1 cellular context compared by ENCODE assay signal in genomic region chr3:195817578-195818135, GRCh38.
TF ChIP-seq lines count a peak whose summit lies in the region.

No MANE protein-coding gene starts in this region.

TF ChIP-seq in GM23338, 12 proteins besides CTCF, POLR2A, EP300 and RAD21 (continued from another document):
- no peak for TF ChIP-seq REST (IDR thresholded peaks at IDR 0.05; ENCODE audit: unreplicated experiment)
- TF ChIP-seq, protein P1, sequence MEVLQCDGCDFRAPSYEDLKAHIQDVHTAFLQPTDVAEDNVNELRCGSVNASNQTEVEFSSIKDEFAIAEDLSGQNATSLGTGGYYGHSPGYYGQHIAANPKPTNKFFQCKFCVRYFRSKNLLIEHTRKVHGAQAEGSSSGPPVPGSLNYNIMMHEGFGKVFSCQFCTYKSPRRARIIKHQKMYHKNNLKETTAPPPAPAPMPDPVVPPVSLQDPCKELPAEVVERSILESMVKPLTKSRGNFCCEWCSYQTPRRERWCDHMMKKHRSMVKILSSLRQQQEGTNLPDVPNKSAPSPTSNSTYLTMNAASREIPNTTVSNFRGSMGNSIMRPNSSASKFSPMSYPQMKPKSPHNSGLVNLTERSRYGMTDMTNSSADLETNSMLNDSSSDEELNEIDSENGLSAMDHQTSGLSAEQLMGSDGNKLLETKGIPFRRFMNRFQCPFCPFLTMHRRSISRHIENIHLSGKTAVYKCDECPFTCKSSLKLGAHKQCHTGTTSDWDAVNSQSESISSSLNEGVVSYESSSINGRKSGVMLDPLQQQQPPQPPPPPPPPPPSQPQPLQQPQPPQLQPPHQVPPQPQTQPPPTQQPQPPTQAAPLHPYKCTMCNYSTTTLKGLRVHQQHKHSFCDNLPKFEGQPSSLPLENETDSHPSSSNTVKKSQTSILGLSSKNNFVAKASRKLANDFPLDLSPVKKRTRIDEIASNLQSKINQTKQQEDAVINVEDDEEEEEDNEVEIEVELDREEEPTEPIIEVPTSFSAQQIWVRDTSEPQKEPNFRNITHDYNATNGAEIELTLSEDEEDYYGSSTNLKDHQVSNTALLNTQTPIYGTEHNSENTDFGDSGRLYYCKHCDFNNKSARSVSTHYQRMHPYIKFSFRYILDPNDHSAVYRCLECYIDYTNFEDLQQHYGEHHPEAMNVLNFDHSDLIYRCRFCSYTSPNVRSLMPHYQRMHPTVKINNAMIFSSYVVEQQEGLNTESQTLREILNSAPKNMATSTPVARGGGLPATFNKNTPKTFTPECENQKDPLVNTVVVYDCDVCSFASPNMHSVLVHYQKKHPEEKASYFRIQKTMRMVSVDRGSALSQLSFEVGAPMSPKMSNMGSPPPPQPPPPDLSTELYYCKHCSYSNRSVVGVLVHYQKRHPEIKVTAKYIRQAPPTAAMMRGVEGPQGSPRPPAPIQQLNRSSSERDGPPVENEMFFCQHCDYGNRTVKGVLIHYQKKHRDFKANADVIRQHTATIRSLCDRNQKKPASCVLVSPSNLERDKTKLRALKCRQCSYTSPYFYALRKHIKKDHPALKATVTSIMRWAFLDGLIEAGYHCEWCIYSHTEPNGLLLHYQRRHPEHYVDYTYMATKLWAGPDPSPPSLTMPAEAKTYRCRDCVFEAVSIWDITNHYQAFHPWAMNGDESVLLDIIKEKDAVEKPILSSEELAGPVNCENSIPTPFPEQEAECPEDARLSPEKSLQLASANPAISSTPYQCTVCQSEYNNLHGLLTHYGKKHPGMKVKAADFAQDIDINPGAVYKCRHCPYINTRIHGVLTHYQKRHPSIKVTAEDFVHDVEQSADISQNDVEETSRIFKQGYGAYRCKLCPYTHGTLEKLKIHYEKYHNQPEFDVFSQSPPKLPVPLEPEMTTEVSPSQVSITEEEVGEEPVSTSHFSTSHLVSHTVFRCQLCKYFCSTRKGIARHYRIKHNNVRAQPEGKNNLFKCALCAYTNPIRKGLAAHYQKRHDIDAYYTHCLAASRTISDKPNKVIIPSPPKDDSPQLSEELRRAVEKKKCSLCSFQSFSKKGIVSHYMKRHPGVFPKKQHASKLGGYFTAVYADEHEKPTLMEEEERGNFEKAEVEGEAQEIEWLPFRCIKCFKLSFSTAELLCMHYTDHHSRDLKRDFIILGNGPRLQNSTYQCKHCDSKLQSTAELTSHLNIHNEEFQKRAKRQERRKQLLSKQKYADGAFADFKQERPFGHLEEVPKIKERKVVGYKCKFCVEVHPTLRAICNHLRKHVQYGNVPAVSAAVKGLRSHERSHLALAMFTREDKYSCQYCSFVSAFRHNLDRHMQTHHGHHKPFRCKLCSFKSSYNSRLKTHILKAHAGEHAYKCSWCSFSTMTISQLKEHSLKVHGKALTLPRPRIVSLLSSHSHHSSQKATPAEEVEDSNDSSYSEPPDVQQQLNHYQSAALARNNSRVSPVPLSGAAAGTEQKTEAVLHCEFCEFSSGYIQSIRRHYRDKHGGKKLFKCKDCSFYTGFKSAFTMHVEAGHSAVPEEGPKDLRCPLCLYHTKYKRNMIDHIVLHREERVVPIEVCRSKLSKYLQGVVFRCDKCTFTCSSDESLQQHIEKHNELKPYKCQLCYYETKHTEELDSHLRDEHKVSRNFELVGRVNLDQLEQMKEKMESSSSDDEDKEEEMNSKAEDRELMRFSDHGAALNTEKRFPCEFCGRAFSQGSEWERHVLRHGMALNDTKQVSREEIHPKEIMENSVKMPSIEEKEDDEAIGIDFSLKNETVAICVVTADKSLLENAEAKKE (CRISPR knock-in tag; IDR thresholded peaks at IDR 0.05) = no peak
- no peak for TF ChIP-seq STAT1 (IDR thresholded peaks at IDR 0.05; ENCODE audit: unreplicated experiment)
- no peak for TF ChIP-seq POLR2AphosphoS5 (IDR thresholded peaks at IDR 0.05; ENCODE audit: low read depth)
- TF ChIP-seq EZH2phosphoT487 (IDR thresholded peaks at IDR 0.05; ENCODE audit: unreplicated experiment) = no peak
- TF ChIP-seq CREB1 (CRISPR knock-in tag; IDR thresholded peaks at IDR 0.05; ENCODE audit: low read depth) = no peak
- no peak for TF ChIP-seq ZNF331 (CRISPR knock-in tag; IDR thresholded peaks at IDR 0.05; ENCODE audit: low read depth)
TF ChIP-seq in GM23338: peak in this region for 0.
